15 cellular contexts compared by ENCODE assay signal in genomic region chr15:92614301-92614700, GRCh38. TPM values are rescaled to one million over a fixed set of nuclear protein-coding genes. Genes with fewer than 3 reads are reported as not detected.
DNase-seq lines count a peak whose midpoint lies in the region; ATAC-seq and TF ChIP-seq lines count a peak whose summit lies in the region.
"Had no signal": no experiment of that assay in that cellular context is flagged by ENCODE, and none has a peak within 500 bp of the region (broad histone marks: within the 10 kb centered on the region; RNA-seq: fewer than 3 reads in every experiment).

No MANE protein-coding gene starts in this region.

- H3K27ac Mint-ChIP-seq in MCF 10A (ENCODE audit: low read depth, unreplicated experiment), result no peak overlapping the region

- peaks cover 4% of the 10 kb centered on the region for H3K4me1 Mint-ChIP-seq in MCF 10A (ENCODE audit: insufficient read depth, unreplicated experiment)

- peaks cover 11% of the 10 kb centered on the region for H3K36me3 Mint-ChIP-seq in MCF 10A (ENCODE audit: insufficient read depth, unreplicated experiment)

- BruUV-seq in MCF 10A (replicated peaks; lab: Mats Ljungman, UMichigan), result no TSS peak

- intact Hi-C loops in MCF 10A (cut with micrococcal nuclease) (loop anchor here (10.0 kb wide), 1 partner anchor 100 kb away; no protein-coding TSS in a partner anchor), right lobe of liver (cut with DNase I) (loop anchor here in 1 of 2 donors (10.0 kb wide), 1 partner anchor 50 kb away; no protein-coding TSS in a partner anchor), thyroid gland (cut with DNase I) (no loop called here), left colon (cut with DNase I, micrococcal nuclease) (no loop called here)

- H3K4me3 ChIP-seq in right lobe of liver (no peak overlapping the region), thyroid gland (replicated peaks in 1 of 3) (no peak overlapping the region)
- H3K4me3 ChIP-seq: BLaER1 treated with 17β-estradiol and CSF1 and Interleukin-3, amounts not matched to agents 10 nM and 100 nM; GM12878 had no signal

- DNase-seq in T47D (ENCODE audit: low read depth in 1 of 2, low spot score in 1 of 2) (peak; percentile 46 to 88), MCF 10A (ENCODE audit: unreplicated experiment) (no peak), NCI-H774 (lab: John Stamatoyannopoulos, UW) (peak; percentile 6), right lobe of liver (peak in 2 of 3 donors; percentile 76 to 81), thyroid gland (no peak), NCI-H1417 (lab: John Stamatoyannopoulos, UW) (no peak), left colon (no peak), pons (ENCODE audit: low spot score) (no peak)
- DNase-seq: HCEC 1CT, NCI-H446, NCI-H748 treated with DMSO at 0.1 percent for 48 hours had no signal

- H3K27ac ChIP-seq in right lobe of liver (peak overlapping the region in 2 of 3 donors; percentile 64 to 92), thyroid gland (peak overlapping the region; percentile 74 to 88 (median 84))
- H3K27ac ChIP-seq: BLaER1 treated with 17β-estradiol and CSF1 and Interleukin-3, amounts not matched to agents 10 nM and 100 nM had no signal

- H3K9me3 Mint-ChIP-seq in MCF 10A (ENCODE audit: unreplicated experiment), result no peaks in the 10 kb centered on the region

- POLR2A ChIA-PET in MCF 10A (lab: Yijun Ruan, JAX), result no interaction called here

- H3K27me3 Mint-ChIP-seq in MCF 10A (ENCODE audit: insufficient read depth, unreplicated experiment), result no peaks in the 10 kb centered on the region

- ATAC-seq in right lobe of liver (peak; percentile 43 to 68 (median 62)), left colon (no peak)
- ATAC-seq: GM12878, Panc1, Right ventricle myocardium inferior had no signal

- CTCF ChIA-PET in MCF 10A (lab: Yijun Ruan, JAX), result no interaction called here

- no peak for TF ChIP-seq CTCF in MCF 10A (IDR thresholded peaks at IDR 0.05; ENCODE audit: unreplicated experiment)
- TF ChIP-seq CTCF in right lobe of liver (IDR thresholded peaks at IDR 0.05), result no peak
- TF ChIP-seq CTCF in thyroid gland (IDR thresholded peaks at IDR 0.05), result no peak

- TF ChIP-seq POLR2A in right lobe of liver (IDR thresholded peaks at IDR 0.05) (no peak), thyroid gland (IDR thresholded peaks at IDR 0.05) (no peak)

- WGBS in right lobe of liver (ENCODE audit: insufficient coverage, low coverage, low lambda C conversion rate, missing lambda C conversion rate), result 16% methylated on average over 4 of the region's 4 CpGs
- WGBS in thyroid gland, 2 donors, result 67 to 79% methylated on average over 4 of the region's 4 CpGs

- H3K36me3 ChIP-seq in right lobe of liver (no peaks in the 10 kb centered on the region), thyroid gland (no peaks in the 10 kb centered on the region)
- H3K36me3 ChIP-seq: BLaER1 treated with 17β-estradiol and CSF1 and Interleukin-3, amounts not matched to agents 10 nM and 100 nM had no signal

- H3K4me1 ChIP-seq in right lobe of liver, result peaks cover 0 to 41% (median 21%) of the 10 kb centered on the region in 4 donors
- peaks cover 48 to 54% of the 10 kb centered on the region in 2 donors for H3K4me1 ChIP-seq in thyroid gland

- no peak overlapping the region for H3K4me3 Mint-ChIP-seq in MCF 10A (ENCODE audit: unreplicated experiment)

- no peaks in the 10 kb centered on the region for H3K27me3 ChIP-seq in right lobe of liver
- no peaks in the 10 kb centered on the region for H3K27me3 ChIP-seq in thyroid gland
- H3K27me3 ChIP-seq: BLaER1 treated with 17β-estradiol and CSF1 and Interleukin-3, amounts not matched to agents 10 nM and 100 nM had no signal

- no peaks in the 10 kb centered on the region for H3K9me3 ChIP-seq in right lobe of liver
- no peaks in the 10 kb centered on the region for H3K9me3 ChIP-seq in thyroid gland

- in situ Hi-C loops in T47D (cut with HindIII; ENCODE audit: low pct_unique_long_range_greater_than_20kb, low sequenced_read_pairs), result no loop called here

RNA-seq across cellular contexts. Expression of gene FAM174B, which starts 41.3 kb away (rescaled TPM):
- total RNA-seq in MCF 10A (2022) (3.5 and 6.5 TPM in 2 replicates), right lobe of liver (10 to 100 TPM in 1 of 6 experiments, 1 to 10 TPM in 5; 2.0 to 11.9 (median 4.7) TPM), thyroid gland (10 to 100 TPM; 51.9 to 69.4 (median 61.4) TPM), left colon (10 to 100 TPM; 29.5 to 32.4 TPM)

Comparison
In these comparisons a context has a peak if more than half of its experiments do, and no peak if none do; other contexts are left out.
1. DNase-seq: peak in T47D (2 of 2), NCI-H774 (single experiment) and right lobe of liver (2 of 3); none in MCF 10A (single experiment), thyroid gland (0 of 2), NCI-H1417 (0 of 3), left colon (0 of 2) and pons (single experiment).